ENCODE assay signal across 17 cellular contexts in the genomic region with DNA sequence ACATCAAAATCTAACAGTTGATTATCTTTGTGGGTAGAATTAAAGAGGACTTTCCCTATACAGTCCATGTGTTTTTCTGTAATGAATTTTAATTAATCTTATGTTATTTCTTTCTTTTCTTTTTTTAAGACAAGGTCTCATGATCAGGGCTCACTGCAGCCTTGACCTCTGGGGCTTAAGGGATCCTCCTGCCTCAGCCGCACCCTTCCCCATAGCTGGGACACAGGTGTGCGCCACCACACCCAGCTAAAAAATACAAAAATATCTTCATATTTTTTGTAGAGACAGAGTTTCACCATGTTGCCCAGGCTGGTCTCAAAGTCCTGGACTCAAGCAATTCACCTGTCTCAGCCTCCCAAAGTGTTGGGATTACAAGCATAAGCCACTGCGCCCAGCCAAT. TPM values are rescaled to one million over a fixed set of nuclear protein-coding genes. Genes with fewer than 3 reads are reported as not detected.
DNase-seq lines count a peak whose midpoint lies in the region; ATAC-seq, FAIRE-seq and TF ChIP-seq lines count a peak whose summit lies in the region.
"Had no signal": no experiment of that assay in that cellular context is flagged by ENCODE, and none has a peak within 500 bp of the region (broad histone marks: within the 10 kb centered on the region; RNA-seq: fewer than 3 reads in every experiment).

No MANE protein-coding gene starts in this region.

- peaks cover 36% of the 10 kb centered on the region for H3K4me1 ChIP-seq in BLaER1
- peaks cover 0 to 25% of the 10 kb centered on the region in 2 donors for H3K4me1 ChIP-seq in naive thymus-derived CD4-positive, alpha-beta T cell (ENCODE audit: control insufficient read depth in 2 of 2, insufficient read depth in 2 of 2, low read length in 2 of 2)

- no peak overlapping the region for H3K27ac Mint-ChIP-seq in activated B cell treated with CpG ODN at 0.5 μM for 24 hours
- peak overlapping the region in 8 of 9 donors; percentile 90 to 99 (median 94) for H3K27ac Mint-ChIP-seq in naive thymus-derived CD4-positive, alpha-beta T cell

- in situ Hi-C loops in ACHN (cut with HindIII; ENCODE audit: low pct_ligation_motif_present, low pct_unique_long_range_greater_than_20kb, low sequenced_read_pairs) = no loop called here

- H3K27me3 ChIP-seq in BLaER1 = peaks cover 8% of the 10 kb centered on the region
- no peaks in the 10 kb centered on the region for H3K27me3 ChIP-seq in naive thymus-derived CD4-positive, alpha-beta T cell (ENCODE audit: control insufficient read depth in 2 of 2, insufficient read depth in 2 of 2, low read length in 2 of 2)
- H3K27me3 ChIP-seq: cardiac muscle cell, heart left ventricle had no signal

- H4K20me1 ChIP-seq in BLaER1 = 0 out of 2 replicates have a peak, but pooled peaks cover under 1% of the 10 kb centered on the region

- H3K27ac ChIP-seq in BLaER1 = no peak overlapping the region
- no peak overlapping the region for H3K27ac ChIP-seq in naive thymus-derived CD4-positive, alpha-beta T cell (ENCODE audit: low read depth, low read length)
- H3K27ac ChIP-seq: cardiac muscle cell had no signal

- no peak overlapping the region for H3K4me3 ChIP-seq in BLaER1
- H3K4me3 ChIP-seq in naive thymus-derived CD4-positive, alpha-beta T cell (ENCODE audit: low read length) = no peak overlapping the region
- H3K4me3 ChIP-seq: cardiac muscle cell had no signal

- DNase-seq in GM18507 (ENCODE audit: extremely low spot score, insufficient read length, low read depth) (no peak), activated B cell treated with CpG ODN at 0.5 μM for 24 hours (no peak), H4 (ENCODE audit: low spot score) (no peak), ACHN (no peak), glomerular visceral epithelial cell (ENCODE audit: extremely low spot score) (no peak)
- DNase-seq in naive thymus-derived CD4-positive, alpha-beta T cell = no peak
- DNase-seq: activated CD8-positive, alpha-beta memory T cell treated with anti-CD3 and anti-CD28 coated beads, Interleukin-2, amount 50 U/mL, for 48 hours; heart left ventricle; immature natural killer cell; NCI-H2029 treated with DMSO at 0.1 percent for 48 hours; NCI-H510A treated with DMSO at 0.1 percent for 48 hours; SIG-M5; T1000 had no signal

- peaks cover 59% of the 10 kb centered on the region for H3K36me3 Mint-ChIP-seq in activated B cell treated with CpG ODN at 0.5 μM for 24 hours (ENCODE audit: low read depth)
- H3K36me3 Mint-ChIP-seq in naive thymus-derived CD4-positive, alpha-beta T cell = peaks cover 0 to 39% (median 17%) of the 10 kb centered on the region in 5 donors

- H3K36me3 ChIP-seq in BLaER1 = no peaks in the 10 kb centered on the region; the same call in 1 of the 2 replicates
- no peaks in the 10 kb centered on the region for H3K36me3 ChIP-seq in naive thymus-derived CD4-positive, alpha-beta T cell (ENCODE audit: control insufficient read depth in 2 of 3, insufficient read depth in 3 of 3, low read length in 3 of 3)
- H3K36me3 ChIP-seq: cardiac muscle cell, heart left ventricle had no signal

- 0 out of 2 replicates have a peak, but pooled peaks cover 15% of the 10 kb centered on the region for H3K9me3 ChIP-seq in BLaER1
- H3K9me3 ChIP-seq in naive thymus-derived CD4-positive, alpha-beta T cell (ENCODE audit: control insufficient read depth in 2 of 3, low read length in 3 of 3) = no peaks in the 10 kb centered on the region
- H3K9me3 ChIP-seq: heart left ventricle had no signal

- ATAC-seq in activated B cell treated with CpG ODN at 0.5 μM for 24 hours (ENCODE audit: low read depth) (no peak), HG03378 (IDR thresholded peaks at IDR 0.05; ENCODE audit: unreplicated experiment) (no peak)
- no peak for ATAC-seq in naive thymus-derived CD4-positive, alpha-beta T cell

- H3K4me2 ChIP-seq in BLaER1 = peak overlapping the region; percentile 77; the same call in 1 of the 2 replicates

- H3K4me3 Mint-ChIP-seq in activated B cell treated with CpG ODN at 0.5 μM for 24 hours = peak overlapping the region; percentile 87
- H3K4me3 Mint-ChIP-seq in naive thymus-derived CD4-positive, alpha-beta T cell = peak overlapping the region in 8 of 10 donors; percentile 20 to 88 (median 56)
- H3K4me3 Mint-ChIP-seq: nephron had no signal

- CTCF ChIA-PET in activated B cell treated with CpG ODN at 0.5 μM for 24 hours (lab: Charles Lee) = interaction anchor here (1.6 kb wide), 1 partner anchor 137 kb away, joined by 3 read pairs; no protein-coding TSS in a partner anchor
- CTCF ChIA-PET in naive thymus-derived CD4-positive, alpha-beta T cell (lab: Charles Lee) = interaction anchor here (1.1 kb wide), 1 partner anchor 11 kb away, joined by 3 read pairs; no protein-coding TSS in a partner anchor

- no peaks in the 10 kb centered on the region for H3K27me3 Mint-ChIP-seq in activated B cell treated with CpG ODN at 0.5 μM for 24 hours
- no peaks in the 10 kb centered on the region for H3K27me3 Mint-ChIP-seq in naive thymus-derived CD4-positive, alpha-beta T cell

- peak; percentile 9 for FAIRE-seq in GM18507 (lab: Jason Lieb, UNC)

- POLR2A ChIA-PET in activated B cell treated with CpG ODN at 0.5 μM for 24 hours (lab: Charles Lee) = interaction anchor here (0.6 to 5.7 kb wide), 13 partner anchors 8 to 163 kb away, joined by 3 to 126 read pairs (median 20); a partner anchor contains a TSS
- POLR2A ChIA-PET in naive thymus-derived CD4-positive, alpha-beta T cell (lab: Charles Lee) = interaction anchor here (0.9 to 3.4 kb wide), 10 partner anchors 8 to 190 kb away, joined by 3 to 22 read pairs (median 5); a partner anchor contains a TSS

- no peak overlapping the region for H3K9ac ChIP-seq in BLaER1

- peaks cover 94% of the 10 kb centered on the region for H3K4me1 Mint-ChIP-seq in activated B cell treated with CpG ODN at 0.5 μM for 24 hours
- H3K4me1 Mint-ChIP-seq in naive thymus-derived CD4-positive, alpha-beta T cell = peaks cover 21 to 69% (median 55%) of the 10 kb centered on the region in 7 donors

- peaks cover 8% of the 10 kb centered on the region for H3K9me3 Mint-ChIP-seq in activated B cell treated with CpG ODN at 0.5 μM for 24 hours
- peaks cover 0 to 8% (median 0%) of the 10 kb centered on the region in 11 donors for H3K9me3 Mint-ChIP-seq in naive thymus-derived CD4-positive, alpha-beta T cell
- H3K9me3 Mint-ChIP-seq: immature natural killer cell, nephron had no signal

- intact Hi-C loops in activated B cell treated with CpG ODN at 0.5 μM for 24 hours (cut with micrococcal nuclease) = no loop called here
- intact Hi-C loops in naive thymus-derived CD4-positive, alpha-beta T cell (cut with micrococcal nuclease) = loop anchor here in 1 of 2 donors (2.0 to 10.0 kb wide), 2 partner anchors 15 to 49 kb away; no protein-coding TSS in a partner anchor

- TF ChIP-seq CTCF in activated B cell treated with CpG ODN at 0.5 μM for 24 hours (IDR thresholded peaks at IDR 0.05) = no peak

RNA-seq across cellular contexts. Expression of a gene that starts 7.7 kb away (rescaled TPM):
- 160 and 173 TPM in 2 replicates for total RNA-seq in activated B cell treated with CpG ODN at 0.5 μM for 24 hours
- 10 to 100 TPM in 4 of 5 experiments, 1 to 10 TPM in 1; 7.4 to 50.2 (median 24.7) TPM for total RNA-seq in naive thymus-derived CD4-positive, alpha-beta T cell
- polyA plus RNA-seq in naive thymus-derived CD4-positive, alpha-beta T cell = 10 to 100 TPM; 14.1 to 22.9 TPM
- 15.3 and 16.9 TPM in 2 replicates for total RNA-seq in H4 (2014; rRNA removed; shearing (Covaris generic))
